ENCODE assay signal across 18 cellular contexts in genomic region chr13:59924256-59924655, GRCh38.
DNase-seq lines count a peak whose midpoint lies in the region; ATAC-seq, FAIRE-seq and TF ChIP-seq lines count a peak whose summit lies in the region.
"Had no signal": no experiment of that assay in that cellular context is flagged by ENCODE, and none has a peak within 500 bp of the region (broad histone marks: within the 10 kb centered on the region; RNA-seq: fewer than 3 reads in every experiment).

No MANE protein-coding gene starts in this region.

- DNase-seq in RCC 7860 (ENCODE audit: low spot score) (no peak), H4 (ENCODE audit: low spot score) (no peak), NCI-H1092 (lab: John Stamatoyannopoulos, UW) (no peak)
- DNase-seq: 8988T; AML-193; Caco-2; Calu3; CD4-positive, alpha-beta T cell; CD8-positive, alpha-beta T cell; DMS79 treated with DMSO at 0.1 percent for 48 hours; GDM1 had no signal

- FAIRE-seq in A204.1 (lab: Jason Lieb, UNC) = peak; percentile 72
- FAIRE-seq in G401.6 (lab: Jason Lieb, UNC) = peak; percentile 84
- FAIRE-seq in RCC 7860 (lab: Jason Lieb, UNC) = peak; percentile 5
- FAIRE-seq: A549, GM12878, GM12892, GM18507 had no signal

- ATAC-seq in SK-N-SH treated with all-trans-retinoic acid at 6 μM for 48 hours = no peak
- ATAC-seq: A549; CD8-positive, alpha-beta T cell; GM12878 had no signal

TF ChIP-seq in SK-N-SH treated with all-trans-retinoic acid at 6 μM for 48 hours, 23 proteins besides CTCF, POLR2A, EP300 and RAD21:
- no peak for TF ChIP-seq GLIS3 (CRISPR knock-in tag; IDR thresholded peaks at IDR 0.05)
- no peak for TF ChIP-seq BACH2 (CRISPR knock-in tag; IDR thresholded peaks at IDR 0.05; ENCODE audit: borderline replicate concordance)
- no peak for TF ChIP-seq POU6F1 (CRISPR knock-in tag; IDR thresholded peaks at IDR 0.05; ENCODE audit: borderline replicate concordance, low read depth)
- TF ChIP-seq ISL1 (CRISPR knock-in tag; IDR thresholded peaks at IDR 0.05) = no peak
- TF ChIP-seq TSHZ2 (CRISPR knock-in tag; IDR thresholded peaks at IDR 0.05) = no peak
- no peak for TF ChIP-seq RARB (CRISPR knock-in tag; IDR thresholded peaks at IDR 0.05)
- TF ChIP-seq OSR1 (CRISPR knock-in tag; IDR thresholded peaks at IDR 0.05) = no peak
- no peak for TF ChIP-seq CSRNP3 (CRISPR knock-in tag; IDR thresholded peaks at IDR 0.05)
- no peak for TF ChIP-seq ARNTL (CRISPR knock-in tag; IDR thresholded peaks at IDR 0.05; ENCODE audit: borderline replicate concordance, low read depth)
- no peak for TF ChIP-seq ESRRG (CRISPR knock-in tag; IDR thresholded peaks at IDR 0.05)
- TF ChIP-seq TOX (CRISPR knock-in tag; IDR thresholded peaks at IDR 0.05; ENCODE audit: borderline replicate concordance) = no peak
- no peak for TF ChIP-seq ZC3H10 (CRISPR knock-in tag; IDR thresholded peaks at IDR 0.05)
- no peak for TF ChIP-seq PPARA (CRISPR knock-in tag; IDR thresholded peaks at IDR 0.05; ENCODE audit: borderline replicate concordance)
- TF ChIP-seq ZFP30 (CRISPR knock-in tag; IDR thresholded peaks at IDR 0.05) = no peak
- no peak for TF ChIP-seq ZNF565 (CRISPR knock-in tag; conservative IDR thresholded peaks at IDR 0.05; ENCODE audit: low read depth)
- no peak for TF ChIP-seq ZNF8 (CRISPR knock-in tag; IDR thresholded peaks at IDR 0.05)
- no peak for TF ChIP-seq TCF4 (CRISPR knock-in tag; IDR thresholded peaks at IDR 0.05; ENCODE audit: borderline replicate concordance)
